In the genomic region with DNA sequence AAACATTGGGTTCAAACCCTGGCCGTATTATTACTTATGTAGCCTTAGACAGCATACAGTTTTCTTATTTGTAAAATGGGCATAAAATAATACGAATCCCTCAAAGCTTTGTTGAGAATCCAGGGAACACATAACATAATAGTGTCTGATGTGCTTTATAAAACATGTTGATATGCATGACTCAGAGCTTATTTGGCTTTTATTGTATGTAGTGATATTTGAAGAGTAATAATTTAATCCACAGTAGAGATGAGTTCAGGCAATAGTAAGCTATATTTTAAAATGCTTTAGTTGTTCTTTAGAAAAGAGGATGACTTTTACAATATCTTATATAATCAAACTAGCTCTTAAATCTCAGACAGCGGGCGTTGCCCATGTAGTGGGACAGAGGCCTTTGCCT, we compare ENCODE assay signal across 37 cellular contexts.
DNase-seq lines count a peak whose midpoint lies in the region; ATAC-seq, FAIRE-seq and TF ChIP-seq lines count a peak whose summit lies in the region.
"Had no signal": no experiment of that assay in that cellular context is flagged by ENCODE, and none has a peak within 500 bp of the region (broad histone marks: within the 10 kb centered on the region; RNA-seq: fewer than 3 reads in every experiment).

No MANE protein-coding gene starts in this region.

- intact Hi-C loops in PC-3 (cut with micrococcal nuclease): no loop called here

- no peaks in the 10 kb centered on the region for H3F3A ChIP-seq in PC-3 (ENCODE audit: low read length, unreplicated experiment)

- H3K79me2 ChIP-seq in PC-3 (ENCODE audit: low read length): no peaks in the 10 kb centered on the region

- 0 out of 2 replicates have a peak overlapping the region, but pooled peaks have one; percentile 10 for H3K27ac ChIP-seq in PC-3 (ENCODE audit: low read length)
- H3K27ac ChIP-seq: 22Rv1; BLaER1; BLaER1 treated with 17β-estradiol and CSF1 and Interleukin-3, amounts not matched to agents 10 nM and 100 nM; C4-2B had no signal

- H3K4me3 ChIP-seq in PC-3 (ENCODE audit: low read length) (no peak overlapping the region), bronchial epithelial cell (ENCODE audit: low read depth, low read length) (no peak overlapping the region)
- H3K4me3 ChIP-seq: A549; BLaER1; BLaER1 treated with 17β-estradiol and CSF1 and Interleukin-3, amounts not matched to agents 10 nM and 100 nM had no signal

- peaks cover 24% of the 10 kb centered on the region for H3K4me1 ChIP-seq in PC-3 (ENCODE audit: insufficient read depth, low read length)
- H3K4me1 ChIP-seq: BE2C; BLaER1; BLaER1 treated with 17β-estradiol and CSF1 and Interleukin-3, amounts not matched to agents 10 nM and 100 nM had no signal

- no peak overlapping the region for H3K4me2 ChIP-seq in PC-3 (ENCODE audit: low read length)
- H3K4me2 ChIP-seq: BLaER1; BLaER1 treated with 17β-estradiol and CSF1 and Interleukin-3, amounts not matched to agents 10 nM and 100 nM had no signal

- no peaks in the 10 kb centered on the region for H3K27me3 Mint-ChIP-seq in osteocyte (ENCODE audit: unreplicated experiment)
- H3K27me3 Mint-ChIP-seq: CD4-positive, alpha-beta memory T cell; CD4-positive, alpha-beta T cell had no signal

- H3K9me3 ChIP-seq in PC-3 (ENCODE audit: low read length): no peaks in the 10 kb centered on the region
- H3K9me3 ChIP-seq: A549; BE2C; BLaER1; BLaER1 treated with 17β-estradiol and CSF1 and Interleukin-3, amounts not matched to agents 10 nM and 100 nM; Caco-2 had no signal

- peak; percentile 50 for DNase-seq in PC-3
- peak; percentile 17 for DNase-seq in bronchial epithelial cell (ENCODE audit: low read depth)
- DNase-seq in osteocyte (ENCODE audit: extremely low spot score, unreplicated experiment): no peak
- no peak for DNase-seq in NCI-H82 (lab: John Stamatoyannopoulos, UW)
- DNase-seq: 8988T; ACHN; AML-193; BE2C; C1 segment of cervical spinal cord; Caco-2; Calu3; CD4-positive, alpha-beta memory T cell; CD4-positive, alpha-beta T cell; CD4-positive, CD25-positive, alpha-beta regulatory T cell; CD8-positive, alpha-beta memory T cell; CD8-positive, alpha-beta T cell; COR-L47; DMS 273 treated with DMSO at 0.1 percent for 48 hours; DMS153; DMS53; DMS79; DMS79 treated with DMSO at 0.1 percent for 48 hours; DND-41; EL had no signal

- no peak for TF ChIP-seq CTCF in PC-3 (conservative IDR thresholded peaks at IDR 0.05; ENCODE audit: low read depth, low read length)
- TF ChIP-seq CTCF in bronchial epithelial cell (IDR thresholded peaks at IDR 0.05; ENCODE audit: insufficient read depth, low read length, severe bottlenecking): no peak
- TF ChIP-seq CTCF in osteocyte (IDR thresholded peaks at IDR 0.05): no peak

- H3K9ac ChIP-seq in PC-3 (ENCODE audit: low read length): no peak overlapping the region
- H3K9ac ChIP-seq: BLaER1; BLaER1 treated with 17β-estradiol and CSF1 and Interleukin-3, amounts not matched to agents 10 nM and 100 nM had no signal

- no peaks in the 10 kb centered on the region for H3K27me3 ChIP-seq in PC-3 (ENCODE audit: low read length)
- no peaks in the 10 kb centered on the region for H3K27me3 ChIP-seq in bronchial epithelial cell (ENCODE audit: control insufficient read depth, insufficient read depth, low read length)
- H3K27me3 ChIP-seq: BE2C; BLaER1; BLaER1 treated with 17β-estradiol and CSF1 and Interleukin-3, amounts not matched to agents 10 nM and 100 nM had no signal

- H3K4me1 Mint-ChIP-seq in osteocyte (ENCODE audit: unreplicated experiment): peaks cover 43% of the 10 kb centered on the region
- H3K4me1 Mint-ChIP-seq: B cell; CD14-positive monocyte; CD4-positive, alpha-beta memory T cell; CD4-positive, CD25-positive, alpha-beta regulatory T cell; CD8-positive, alpha-beta memory T cell had no signal

- POLR2A ChIA-PET in PC-3 (lab: Charles Lee; ENCODE audit: unreplicated experiment): no interaction called here

- no peaks in the 10 kb centered on the region for H3K9me2 ChIP-seq in PC-3 (replicated peaks; ENCODE audit: low read length)

- CTCF ChIA-PET in PC-3 (lab: Charles Lee): interaction anchor here (1.2 kb wide), 1 partner anchor 112 kb away, joined by 4 read pairs; no protein-coding TSS in a partner anchor

- no peak overlapping the region for H3K4me3 Mint-ChIP-seq in osteocyte (ENCODE audit: unreplicated experiment)
- H3K4me3 Mint-ChIP-seq: B cell; CD14-positive monocyte; CD4-positive, alpha-beta memory T cell; CD4-positive, alpha-beta T cell; CD4-positive, CD25-positive, alpha-beta regulatory T cell; CD8-positive, alpha-beta memory T cell; CD8-positive, alpha-beta T cell had no signal

- BruUV-seq in PC-3 (replicated peaks; lab: Mats Ljungman, UMichigan): no TSS peak

- no peaks in the 10 kb centered on the region for H3K9me3 Mint-ChIP-seq in osteocyte (ENCODE audit: unreplicated experiment)
- H3K9me3 Mint-ChIP-seq: CD14-positive monocyte; CD4-positive, alpha-beta memory T cell; CD4-positive, alpha-beta T cell; CD8-positive, alpha-beta memory T cell; CD8-positive, alpha-beta T cell had no signal

- no peaks in the 10 kb centered on the region for H4K20me1 ChIP-seq in PC-3 (ENCODE audit: low read length)
- H4K20me1 ChIP-seq: BLaER1; BLaER1 treated with 17β-estradiol and CSF1 and Interleukin-3, amounts not matched to agents 10 nM and 100 nM had no signal

- no peak overlapping the region for H2AFZ ChIP-seq in PC-3 (ENCODE audit: low read length)

- no peaks in the 10 kb centered on the region for H3K36me3 ChIP-seq in PC-3 (ENCODE audit: low read depth, low read length)
- H3K36me3 ChIP-seq in bronchial epithelial cell (ENCODE audit: control insufficient read depth, insufficient read depth, low read length): no peaks in the 10 kb centered on the region
- H3K36me3 ChIP-seq: BE2C; BLaER1; BLaER1 treated with 17β-estradiol and CSF1 and Interleukin-3, amounts not matched to agents 10 nM and 100 nM had no signal

- peaks cover 3% of the 10 kb centered on the region for H3K36me3 Mint-ChIP-seq in osteocyte (ENCODE audit: unreplicated experiment)
- H3K36me3 Mint-ChIP-seq: CD14-positive monocyte; CD4-positive, alpha-beta memory T cell; CD4-positive, CD25-positive, alpha-beta regulatory T cell; CD8-positive, alpha-beta memory T cell; CD8-positive, alpha-beta T cell had no signal

- H3K27ac Mint-ChIP-seq in osteocyte (ENCODE audit: unreplicated experiment): peak overlapping the region; percentile 15
- H3K27ac Mint-ChIP-seq: B cell; CD14-positive monocyte; CD4-positive, alpha-beta memory T cell; CD4-positive, alpha-beta T cell; CD4-positive, CD25-positive, alpha-beta regulatory T cell; CD8-positive, alpha-beta memory T cell; CD8-positive, alpha-beta T cell had no signal

- FAIRE-seq in bronchial epithelial cell (lab: Jason Lieb, UNC) (no peak), islet of Langerhans (lab: Jason Lieb, UNC) (peak; percentile 27)
- FAIRE-seq: A204.1, A549, D721Med had no signal

- ATAC-seq in PC-3 (peak; percentile 90), HG02840 (IDR thresholded peaks at IDR 0.05; ENCODE audit: low FRiP score, unreplicated experiment) (no peak), GM21423 (IDR thresholded peaks at IDR 0.05; ENCODE audit: unreplicated experiment) (no peak), HG03280 (IDR thresholded peaks at IDR 0.05; ENCODE audit: unreplicated experiment) (no peak)
- ATAC-seq: A549; CD8-positive, alpha-beta T cell had no signal

Comparison
In these comparisons a context has a peak if more than half of its experiments do, and no peak if none do; other contexts are left out.
1. DNase-seq: peak in PC-3 (single experiment) and bronchial epithelial cell (single experiment); none in osteocyte (single experiment) and NCI-H82 (single experiment).